In genomic region chr12:42332301-42332894, GRCh38 we compare ENCODE assay signal across 1 cellular context.
TF ChIP-seq lines count a peak whose summit lies in the region.

No MANE protein-coding gene starts in this region.

TF ChIP-seq in HepG2, 621 proteins besides CTCF, POLR2A, EP300 and RAD21 (continued from another document):
- TF ChIP-seq STAG1 (CRISPR knock-in tag; IDR thresholded peaks at IDR 0.05), result peak; percentile 73
- TF ChIP-seq SMC3 (IDR thresholded peaks at IDR 0.05; ENCODE audit: low read length), result peak; percentile 63
